29 cellular contexts compared by ENCODE assay signal in genomic region chr2:48915884-48916283, GRCh38.
"Had no signal": no experiment of that assay in that cellular context is flagged by ENCODE, and none has a peak within 500 bp of the region (broad histone marks: within the 10 kb centered on the region; RNA-seq: fewer than 3 reads in every experiment).

No MANE protein-coding gene starts in this region.

- H3K9me3 ChIP-seq: body of pancreas, esophagus squamous epithelium, gastroesophageal sphincter had no signal

- ATAC-seq: activated CD4-positive, CD25-positive, alpha-beta regulatory T cell treated with anti-CD3 and anti-CD28 coated beads, Interleukin-2, amount 50 U/mL, for 24 hours; activated CD8-positive, alpha-beta T cell treated with anti-CD3 and anti-CD28 coated beads for 36 hours; activated T-cell treated with anti-CD3 and anti-CD28 coated beads, Interleukin-2, amount 50 U/mL, for 4 hours; activated T-helper 17 cell treated with anti-CD3 and anti-CD28 coated beads, Interleukin-2, amount 50 U/mL, for 72 hours; body of pancreas; effector memory CD8-positive, alpha-beta T cell; gastroesophageal sphincter; T-helper 17 cell had no signal

- H3K4me1 ChIP-seq: body of pancreas, esophagus squamous epithelium, gastroesophageal sphincter had no signal

- H3K27ac ChIP-seq: body of pancreas, esophagus squamous epithelium, gastroesophageal sphincter, WERI-Rb-1 had no signal

- H3K27me3 ChIP-seq: body of pancreas, esophagus squamous epithelium, gastroesophageal sphincter had no signal

- DNase-seq: activated B cell treated with CpG ODN at 0.5 μM for 24 hours; activated CD4-positive, alpha-beta T cell treated with anti-CD3 and anti-CD28 coated beads for 48 hours; activated CD4-positive, alpha-beta T cell treated with anti-CD3 and anti-CD28 coated beads, Interleukin-2, amount 50 U/mL, for 1 hour; activated CD4-positive, alpha-beta T cell treated with anti-CD3 and anti-CD28 coated beads, Interleukin-2, amount 50 U/mL, for 48 hours; activated CD8-positive, alpha-beta memory T cell treated with anti-CD3 and anti-CD28 coated beads for 24 hours; activated CD8-positive, alpha-beta T cell treated with anti-CD3 and anti-CD28 coated beads for 36 hours; activated effector memory CD4-positive, alpha-beta T cell treated with Interleukin-2 at 50 U/mL for 16 hours; activated gamma-delta T cell treated with Interleukin-2 at 50 U/mL for 16 hours; activated naive CD4-positive, alpha-beta T cell treated with anti-CD3 and anti-CD28 coated beads, Interleukin-2, amount 50 U/mL, for 16 hours; activated naive CD4-positive, alpha-beta T cell treated with Interleukin-2 at 50 U/mL for 16 hours; activated T-cell treated with anti-CD3 and anti-CD28 coated beads, Interleukin-2, amount 50 U/mL, for 4 hours; amniotic stem cell; body of pancreas; caudate nucleus; cortex of kidney; dermis blood vessel endothelial cell; effector CD4-positive, alpha-beta T cell; effector memory CD8-positive, alpha-beta T cell; erythroblast; esophagus squamous epithelium; foreskin melanocyte; head of caudate nucleus; T-helper 1 cell; T-helper 17 cell; T1000; WERI-Rb-1 had no signal

- H3K4me3 ChIP-seq: body of pancreas, esophagus squamous epithelium, gastroesophageal sphincter had no signal

- H3K36me3 ChIP-seq: esophagus squamous epithelium, gastroesophageal sphincter, WERI-Rb-1 had no signal
